1 cellular context compared by ENCODE assay signal in the genomic region with DNA sequence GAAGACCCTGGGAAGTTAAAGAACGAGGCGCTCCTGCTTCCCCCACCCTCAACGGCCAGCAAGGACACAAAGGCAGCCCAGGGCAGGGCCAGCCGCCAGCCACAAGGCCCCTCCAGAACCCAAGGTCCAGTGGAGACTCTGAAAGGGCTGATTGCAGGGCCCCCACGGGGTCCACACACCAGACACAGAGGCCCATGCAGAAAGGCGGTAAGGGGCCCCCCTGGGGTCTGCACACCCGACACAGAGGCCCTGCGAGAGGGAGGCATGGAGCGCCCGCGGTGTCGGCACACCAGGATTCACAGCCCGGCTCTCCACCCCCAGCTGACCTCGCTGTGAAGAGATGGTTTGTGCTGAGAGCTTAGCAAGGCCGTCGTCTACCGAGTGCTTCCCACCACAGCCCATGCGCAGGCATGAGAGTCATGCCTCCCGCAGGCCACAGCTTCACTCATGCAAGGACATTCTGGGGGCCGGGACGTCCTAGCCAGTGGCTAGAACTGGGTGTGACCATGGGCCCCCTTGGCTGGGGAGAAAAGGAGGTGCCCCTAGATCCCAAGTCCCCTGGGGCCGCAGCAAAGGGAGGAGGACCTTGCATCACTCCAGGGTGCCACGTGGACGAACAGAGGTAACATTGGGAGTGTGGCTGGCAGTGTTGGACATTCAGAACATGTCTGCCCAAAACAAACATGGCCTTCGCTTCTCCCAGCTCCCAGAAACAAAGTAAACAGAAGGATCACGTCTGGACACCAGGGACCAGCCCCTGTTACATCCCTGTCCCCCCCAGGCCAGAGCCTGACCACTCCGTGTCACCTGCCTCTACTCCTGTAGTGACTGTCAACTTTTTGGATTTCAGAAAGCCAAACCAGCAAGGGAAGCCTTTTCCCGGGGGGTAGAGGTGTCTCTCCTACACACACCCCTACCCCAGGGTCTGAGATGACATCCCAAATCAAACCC.
TF ChIP-seq lines count a peak whose summit lies in the region.

No MANE protein-coding gene starts in this region.

TF ChIP-seq in HepG2, 621 proteins besides CTCF, POLR2A, EP300 and RAD21 (continued from another document and continues in another):
- TF ChIP-seq, protein P1, sequence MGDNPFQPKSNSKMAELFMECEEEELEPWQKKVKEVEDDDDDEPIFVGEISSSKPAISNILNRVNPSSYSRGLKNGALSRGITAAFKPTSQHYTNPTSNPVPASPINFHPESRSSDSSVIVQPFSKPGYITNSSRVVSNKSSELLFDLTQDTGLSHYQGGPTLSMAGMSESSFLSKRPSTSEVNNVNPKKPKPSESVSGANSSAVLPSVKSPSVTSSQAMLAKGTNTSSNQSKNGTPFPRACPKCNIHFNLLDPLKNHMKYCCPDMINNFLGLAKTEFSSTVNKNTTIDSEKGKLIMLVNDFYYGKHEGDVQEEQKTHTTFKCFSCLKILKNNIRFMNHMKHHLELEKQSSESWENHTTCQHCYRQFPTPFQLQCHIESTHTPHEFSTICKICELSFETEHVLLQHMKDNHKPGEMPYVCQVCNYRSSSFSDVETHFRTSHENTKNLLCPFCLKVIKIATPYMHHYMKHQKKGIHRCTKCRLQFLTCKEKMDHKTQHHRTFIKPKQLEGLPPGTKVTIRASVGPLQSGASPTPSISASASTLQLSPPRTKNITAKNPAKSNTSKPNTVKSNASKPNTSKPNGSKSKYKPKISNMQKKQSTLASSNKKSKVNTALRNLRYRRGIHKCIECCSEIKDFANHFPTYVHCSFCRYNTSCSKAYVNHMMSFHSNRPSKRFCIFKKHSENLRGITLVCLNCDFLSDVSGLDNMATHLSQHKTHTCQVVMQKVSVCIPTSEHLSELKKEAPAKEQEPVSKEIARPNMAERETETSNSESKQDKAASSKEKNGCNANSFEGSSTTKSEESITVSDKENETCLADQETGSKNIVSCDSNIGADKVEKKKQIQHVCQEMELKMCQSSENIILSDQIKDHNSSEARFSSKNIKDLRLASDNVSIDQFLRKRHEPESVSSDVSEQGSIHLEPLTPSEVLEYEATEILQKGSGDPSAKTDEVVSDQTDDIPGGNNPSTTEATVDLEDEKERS (CRISPR knock-in tag; IDR thresholded peaks at IDR 0.05): no peak
- TF ChIP-seq NFYB (CRISPR knock-in tag; IDR thresholded peaks at IDR 0.05) (no peak), ATRX (CRISPR knock-in tag; IDR thresholded peaks at IDR 0.05; ENCODE audit: borderline replicate concordance) (no peak), RXRB (CRISPR knock-in tag; IDR thresholded peaks at IDR 0.05; ENCODE audit: borderline replicate concordance) (peak; percentile 83), SIX1 (CRISPR knock-in tag; IDR thresholded peaks at IDR 0.05; ENCODE audit: borderline replicate concordance) (no peak), MEIS1 (CRISPR knock-in tag; IDR thresholded peaks at IDR 0.05; ENCODE audit: borderline replicate concordance) (0 out of 2 replicates have a peak, but pooled peaks have one; percentile 69), JUNB (CRISPR knock-in tag; IDR thresholded peaks at IDR 0.05; ENCODE audit: borderline replicate concordance) (no peak), RNF2 (conservative IDR thresholded peaks at IDR 0.05; ENCODE audit: low read depth) (no peak), KLF13 (CRISPR knock-in tag; IDR thresholded peaks at IDR 0.05) (no peak), ZZZ3 (CRISPR knock-in tag; IDR thresholded peaks at IDR 0.05; ENCODE audit: borderline replicate concordance) (no peak), MXI1 (IDR thresholded peaks at IDR 0.05; ENCODE audit: borderline replicate concordance, low read depth, low read length) (peak; percentile 85; the same call in 1 of the 3 replicates), ZNF644 (CRISPR knock-in tag; IDR thresholded peaks at IDR 0.05; ENCODE audit: low read depth) (peak; percentile 76; the same call in 1 of the 2 replicates), CCDC6 (CRISPR knock-in tag; IDR thresholded peaks at IDR 0.05) (peak; percentile 39), ZNF441 (CRISPR knock-in tag; IDR thresholded peaks at IDR 0.05; ENCODE audit: borderline replicate concordance) (0 out of 2 replicates have a peak, but pooled peaks have one; percentile 25), ZNF709 (CRISPR knock-in tag; IDR thresholded peaks at IDR 0.05) (no peak; the same call in 1 of the 2 replicates), ZNF839 (CRISPR knock-in tag; IDR thresholded peaks at IDR 0.05; ENCODE audit: borderline replicate concordance) (0 out of 2 replicates have a peak, but pooled peaks have one; percentile 23), ZNF777 (CRISPR knock-in tag; IDR thresholded peaks at IDR 0.05) (no peak), MATR3 (CRISPR knock-in tag; IDR thresholded peaks at IDR 0.05) (no peak), IRF2 (CRISPR knock-in tag; IDR thresholded peaks at IDR 0.05) (peak; percentile 61; the same call in 1 of the 2 replicates), SRSF4 (IDR thresholded peaks at IDR 0.05; ENCODE audit: low read depth, low read length, poor library complexity, severe bottlenecking) (no peak), ZSCAN29 (CRISPR knock-in tag; conservative IDR thresholded peaks at IDR 0.05) (peak; percentile 65; the same call in 1 of the 2 replicates), ZKSCAN1 (IDR thresholded peaks at IDR 0.05; ENCODE audit: low read length) (no peak), ZNF530 (CRISPR knock-in tag; IDR thresholded peaks at IDR 0.05; ENCODE audit: low read depth) (no peak), ARHGAP35 (CRISPR knock-in tag; IDR thresholded peaks at IDR 0.05; ENCODE audit: borderline replicate concordance) (no peak), ZNF558 (CRISPR knock-in tag; IDR thresholded peaks at IDR 0.05; ENCODE audit: borderline replicate concordance) (no peak), ISX (CRISPR knock-in tag; conservative IDR thresholded peaks at IDR 0.05) (no peak), ZNF333 (CRISPR knock-in tag; IDR thresholded peaks at IDR 0.05; ENCODE audit: borderline replicate concordance) (no peak)
- TF ChIP-seq, protein P2, sequence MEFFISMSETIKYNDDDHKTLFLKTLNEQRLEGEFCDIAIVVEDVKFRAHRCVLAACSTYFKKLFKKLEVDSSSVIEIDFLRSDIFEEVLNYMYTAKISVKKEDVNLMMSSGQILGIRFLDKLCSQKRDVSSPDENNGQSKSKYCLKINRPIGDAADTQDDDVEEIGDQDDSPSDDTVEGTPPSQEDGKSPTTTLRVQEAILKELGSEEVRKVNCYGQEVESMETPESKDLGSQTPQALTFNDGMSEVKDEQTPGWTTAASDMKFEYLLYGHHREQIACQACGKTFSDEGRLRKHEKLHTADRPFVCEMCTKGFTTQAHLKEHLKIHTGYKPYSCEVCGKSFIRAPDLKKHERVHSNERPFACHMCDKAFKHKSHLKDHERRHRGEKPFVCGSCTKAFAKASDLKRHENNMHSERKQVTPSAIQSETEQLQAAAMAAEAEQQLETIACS (CRISPR knock-in tag; IDR thresholded peaks at IDR 0.05): no peak
- TF ChIP-seq, protein P3, sequence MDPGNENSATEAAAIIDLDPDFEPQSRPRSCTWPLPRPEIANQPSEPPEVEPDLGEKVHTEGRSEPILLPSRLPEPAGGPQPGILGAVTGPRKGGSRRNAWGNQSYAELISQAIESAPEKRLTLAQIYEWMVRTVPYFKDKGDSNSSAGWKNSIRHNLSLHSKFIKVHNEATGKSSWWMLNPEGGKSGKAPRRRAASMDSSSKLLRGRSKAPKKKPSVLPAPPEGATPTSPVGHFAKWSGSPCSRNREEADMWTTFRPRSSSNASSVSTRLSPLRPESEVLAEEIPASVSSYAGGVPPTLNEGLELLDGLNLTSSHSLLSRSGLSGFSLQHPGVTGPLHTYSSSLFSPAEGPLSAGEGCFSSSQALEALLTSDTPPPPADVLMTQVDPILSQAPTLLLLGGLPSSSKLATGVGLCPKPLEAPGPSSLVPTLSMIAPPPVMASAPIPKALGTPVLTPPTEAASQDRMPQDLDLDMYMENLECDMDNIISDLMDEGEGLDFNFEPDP (CRISPR knock-in tag; conservative IDR thresholded peaks at IDR 0.05): no peak
- TF ChIP-seq, protein P4, sequence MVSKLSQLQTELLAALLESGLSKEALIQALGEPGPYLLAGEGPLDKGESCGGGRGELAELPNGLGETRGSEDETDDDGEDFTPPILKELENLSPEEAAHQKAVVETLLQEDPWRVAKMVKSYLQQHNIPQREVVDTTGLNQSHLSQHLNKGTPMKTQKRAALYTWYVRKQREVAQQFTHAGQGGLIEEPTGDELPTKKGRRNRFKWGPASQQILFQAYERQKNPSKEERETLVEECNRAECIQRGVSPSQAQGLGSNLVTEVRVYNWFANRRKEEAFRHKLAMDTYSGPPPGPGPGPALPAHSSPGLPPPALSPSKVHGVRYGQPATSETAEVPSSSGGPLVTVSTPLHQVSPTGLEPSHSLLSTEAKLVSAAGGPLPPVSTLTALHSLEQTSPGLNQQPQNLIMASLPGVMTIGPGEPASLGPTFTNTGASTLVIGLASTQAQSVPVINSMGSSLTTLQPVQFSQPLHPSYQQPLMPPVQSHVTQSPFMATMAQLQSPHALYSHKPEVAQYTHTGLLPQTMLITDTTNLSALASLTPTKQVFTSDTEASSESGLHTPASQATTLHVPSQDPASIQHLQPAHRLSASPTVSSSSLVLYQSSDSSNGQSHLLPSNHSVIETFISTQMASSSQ (IDR thresholded peaks at IDR 0.05; ENCODE audit: low read depth): no peak
- TF ChIP-seq, protein P4 (CRISPR knock-in tag; IDR thresholded peaks at IDR 0.05; ENCODE audit: borderline replicate concordance): peak; percentile 61; the same call in 1 of the 2 replicates
- TF ChIP-seq, protein P5, sequence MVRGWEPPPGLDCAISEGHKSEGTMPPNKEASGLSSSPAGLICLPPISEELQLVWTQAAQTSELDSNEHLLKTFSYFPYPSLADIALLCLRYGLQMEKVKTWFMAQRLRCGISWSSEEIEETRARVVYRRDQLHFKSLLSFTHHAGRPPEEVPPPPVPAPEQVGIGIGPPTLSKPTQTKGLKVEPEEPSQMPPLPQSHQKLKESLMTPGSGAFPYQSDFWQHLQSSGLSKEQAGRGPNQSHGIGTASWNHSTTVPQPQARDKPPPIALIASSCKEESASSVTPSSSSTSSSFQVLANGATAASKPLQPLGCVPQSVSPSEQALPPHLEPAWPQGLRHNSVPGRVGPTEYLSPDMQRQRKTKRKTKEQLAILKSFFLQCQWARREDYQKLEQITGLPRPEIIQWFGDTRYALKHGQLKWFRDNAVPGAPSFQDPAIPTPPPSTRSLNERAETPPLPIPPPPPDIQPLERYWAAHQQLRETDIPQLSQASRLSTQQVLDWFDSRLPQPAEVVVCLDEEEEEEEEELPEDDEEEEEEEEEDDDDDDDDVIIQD (CRISPR knock-in tag; IDR thresholded peaks at IDR 0.05; ENCODE audit: low read depth): peak; percentile 90
- TF ChIP-seq, protein P6, sequence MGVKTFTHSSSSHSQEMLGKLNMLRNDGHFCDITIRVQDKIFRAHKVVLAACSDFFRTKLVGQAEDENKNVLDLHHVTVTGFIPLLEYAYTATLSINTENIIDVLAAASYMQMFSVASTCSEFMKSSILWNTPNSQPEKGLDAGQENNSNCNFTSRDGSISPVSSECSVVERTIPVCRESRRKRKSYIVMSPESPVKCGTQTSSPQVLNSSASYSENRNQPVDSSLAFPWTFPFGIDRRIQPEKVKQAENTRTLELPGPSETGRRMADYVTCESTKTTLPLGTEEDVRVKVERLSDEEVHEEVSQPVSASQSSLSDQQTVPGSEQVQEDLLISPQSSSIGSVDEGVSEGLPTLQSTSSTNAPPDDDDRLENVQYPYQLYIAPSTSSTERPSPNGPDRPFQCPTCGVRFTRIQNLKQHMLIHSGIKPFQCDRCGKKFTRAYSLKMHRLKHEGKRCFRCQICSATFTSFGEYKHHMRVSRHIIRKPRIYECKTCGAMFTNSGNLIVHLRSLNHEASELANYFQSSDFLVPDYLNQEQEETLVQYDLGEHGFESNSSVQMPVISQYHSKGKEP (CRISPR knock-in tag; IDR thresholded peaks at IDR 0.05): no peak
- TF ChIP-seq, protein P7, sequence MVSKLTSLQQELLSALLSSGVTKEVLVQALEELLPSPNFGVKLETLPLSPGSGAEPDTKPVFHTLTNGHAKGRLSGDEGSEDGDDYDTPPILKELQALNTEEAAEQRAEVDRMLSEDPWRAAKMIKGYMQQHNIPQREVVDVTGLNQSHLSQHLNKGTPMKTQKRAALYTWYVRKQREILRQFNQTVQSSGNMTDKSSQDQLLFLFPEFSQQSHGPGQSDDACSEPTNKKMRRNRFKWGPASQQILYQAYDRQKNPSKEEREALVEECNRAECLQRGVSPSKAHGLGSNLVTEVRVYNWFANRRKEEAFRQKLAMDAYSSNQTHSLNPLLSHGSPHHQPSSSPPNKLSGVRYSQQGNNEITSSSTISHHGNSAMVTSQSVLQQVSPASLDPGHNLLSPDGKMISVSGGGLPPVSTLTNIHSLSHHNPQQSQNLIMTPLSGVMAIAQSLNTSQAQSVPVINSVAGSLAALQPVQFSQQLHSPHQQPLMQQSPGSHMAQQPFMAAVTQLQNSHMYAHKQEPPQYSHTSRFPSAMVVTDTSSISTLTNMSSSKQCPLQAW (CRISPR knock-in tag; IDR thresholded peaks at IDR 0.05): peak; percentile 71
- TF ChIP-seq, protein P8, sequence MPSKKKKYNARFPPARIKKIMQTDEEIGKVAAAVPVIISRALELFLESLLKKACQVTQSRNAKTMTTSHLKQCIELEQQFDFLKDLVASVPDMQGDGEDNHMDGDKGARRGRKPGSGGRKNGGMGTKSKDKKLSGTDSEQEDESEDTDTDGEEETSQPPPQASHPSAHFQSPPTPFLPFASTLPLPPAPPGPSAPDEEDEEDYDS (CRISPR knock-in tag; IDR thresholded peaks at IDR 0.05): no peak
- TF ChIP-seq, protein P9, sequence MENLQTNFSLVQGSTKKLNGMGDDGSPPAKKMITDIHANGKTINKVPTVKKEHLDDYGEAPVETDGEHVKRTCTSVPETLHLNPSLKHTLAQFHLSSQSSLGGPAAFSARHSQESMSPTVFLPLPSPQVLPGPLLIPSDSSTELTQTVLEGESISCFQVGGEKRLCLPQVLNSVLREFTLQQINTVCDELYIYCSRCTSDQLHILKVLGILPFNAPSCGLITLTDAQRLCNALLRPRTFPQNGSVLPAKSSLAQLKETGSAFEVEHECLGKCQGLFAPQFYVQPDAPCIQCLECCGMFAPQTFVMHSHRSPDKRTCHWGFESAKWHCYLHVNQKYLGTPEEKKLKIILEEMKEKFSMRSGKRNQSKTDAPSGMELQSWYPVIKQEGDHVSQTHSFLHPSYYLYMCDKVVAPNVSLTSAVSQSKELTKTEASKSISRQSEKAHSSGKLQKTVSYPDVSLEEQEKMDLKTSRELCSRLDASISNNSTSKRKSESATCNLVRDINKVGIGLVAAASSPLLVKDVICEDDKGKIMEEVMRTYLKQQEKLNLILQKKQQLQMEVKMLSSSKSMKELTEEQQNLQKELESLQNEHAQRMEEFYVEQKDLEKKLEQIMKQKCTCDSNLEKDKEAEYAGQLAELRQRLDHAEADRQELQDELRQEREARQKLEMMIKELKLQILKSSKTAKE (CRISPR knock-in tag; IDR thresholded peaks at IDR 0.05; ENCODE audit: borderline replicate concordance): peak; percentile 81; the same call in 1 of the 2 replicates
